3 cellular contexts compared by ENCODE assay signal in the genomic region with DNA sequence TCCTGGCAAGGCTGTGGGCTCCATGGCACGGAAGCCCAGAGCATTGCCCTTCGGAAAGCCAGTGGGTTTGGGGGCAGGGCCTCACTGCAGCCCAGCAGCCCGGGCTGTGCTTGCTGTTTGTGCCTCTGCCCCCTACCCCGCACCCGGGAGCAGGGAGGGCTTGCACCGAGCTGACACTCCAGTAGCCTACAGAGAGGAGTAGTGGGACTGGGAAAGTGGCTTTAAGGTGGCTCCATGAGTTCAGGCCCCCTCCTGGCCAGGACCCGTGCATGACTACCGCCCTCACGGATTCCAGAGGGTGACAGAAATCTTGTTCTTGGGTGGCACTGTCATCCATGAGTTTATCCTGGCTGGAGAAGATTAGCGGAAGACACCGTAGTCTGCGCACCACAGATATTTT. TPM values are rescaled to one million over a fixed set of nuclear protein-coding genes. Genes with fewer than 3 reads are reported as not detected.
"Had no signal": no experiment of that assay in that cellular context is flagged by ENCODE, and none has a peak within 500 bp of the region (broad histone marks: within the 10 kb centered on the region; RNA-seq: fewer than 3 reads in every experiment).

No MANE protein-coding gene starts in this region.

RNA-seq across cellular contexts. Expression of a gene that starts 3.5 kb away (rescaled TPM):
- polyA plus RNA-seq: IgD-negative memory B cell had no signal

RNA-seq across cellular contexts. Expression of a gene that starts 11.4 kb away (rescaled TPM):
- total RNA-seq: HT-29 had no signal
- polyA plus RNA-seq: IgD-negative memory B cell had no signal

RNA-seq across cellular contexts. Expression of a gene that starts 58.5 kb away (rescaled TPM):
- total RNA-seq: H9, HT-29 had no signal
- polyA plus RNA-seq: IgD-negative memory B cell had no signal
